In genomic region chr19:7292950-7293794, GRCh38 we compare ENCODE assay signal across 8 cellular contexts. TPM values are rescaled to one million over a fixed set of nuclear protein-coding genes. Genes with fewer than 3 reads are reported as not detected.
DNase-seq lines count a peak whose midpoint lies in the region; ATAC-seq and TF ChIP-seq lines count a peak whose summit lies in the region.

No MANE protein-coding gene starts in this region.

- H3K4me3 Mint-ChIP-seq in CD14-positive monocyte: peak overlapping the region; percentile 81 to 87
- H3K4me3 Mint-ChIP-seq in activated naive CD8-positive, alpha-beta T cell treated with anti-CD3 and anti-CD28 coated beads, Interleukin-2, amount 50 U/mL, for 24 hours: peak overlapping the region; percentile 21

- peaks cover 0 to 2% (median 0%) of the 10 kb centered on the region in 3 donors for H3K27me3 Mint-ChIP-seq in CD14-positive monocyte (ENCODE audit: low read depth in 3 of 3)
- H3K27me3 Mint-ChIP-seq in activated naive CD8-positive, alpha-beta T cell treated with anti-CD3 and anti-CD28 coated beads, Interleukin-2, amount 50 U/mL, for 24 hours: peaks cover 43% of the 10 kb centered on the region

- H3K4me3 ChIP-seq in HFF-Myc (replicated peaks; ENCODE audit: low read depth, low read length) (peak overlapping the region; percentile 51), iPS-11a (ENCODE audit: low read depth, low read length) (peak overlapping the region; percentile 62), skeletal muscle tissue (ENCODE audit: low read length in 3 of 3) (peak overlapping the region; percentile 80 to 89 (median 88))

- H3K9ac ChIP-seq in skeletal muscle tissue (ENCODE audit: low read depth in 1 of 3, low read length in 3 of 3): peak overlapping the region; percentile 82 to 95 (median 93)

- H3K9me3 Mint-ChIP-seq in CD14-positive monocyte: no peaks in the 10 kb centered on the region
- no peaks in the 10 kb centered on the region for H3K9me3 Mint-ChIP-seq in activated naive CD8-positive, alpha-beta T cell treated with anti-CD3 and anti-CD28 coated beads, Interleukin-2, amount 50 U/mL, for 24 hours

- peak; percentile 12 for ATAC-seq in activated naive CD8-positive, alpha-beta T cell treated with anti-CD3 and anti-CD28 coated beads, Interleukin-2, amount 50 U/mL, for 24 hours
- no peak for ATAC-seq in HG03108 (IDR thresholded peaks at IDR 0.05; ENCODE audit: unreplicated experiment)
- ATAC-seq in HG03457 (IDR thresholded peaks at IDR 0.05; ENCODE audit: unreplicated experiment): no peak

- intact Hi-C loops in CD14-positive monocyte (cut with micrococcal nuclease): loop anchor here (5.0 kb wide), 2 partner anchors 51 to 146 kb away; no protein-coding TSS in a partner anchor

- TF ChIP-seq CTCF in CD14-positive monocyte (IDR thresholded peaks at IDR 0.05): no peak
- no peak for TF ChIP-seq CTCF in HFF-Myc (IDR thresholded peaks at IDR 0.05; ENCODE audit: low read depth, low read length, missing control alignments)

- DNase-seq in CD14-positive monocyte (ENCODE audit: low spot score) (peak; percentile 47), HFF-Myc (ENCODE audit: extremely low read depth, low read depth) (no peak), KG1 (lab: John Stamatoyannopoulos, UW) (no peak)
- peak; percentile 9 for DNase-seq in activated naive CD8-positive, alpha-beta T cell treated with anti-CD3 and anti-CD28 coated beads, Interleukin-2, amount 50 U/mL, for 24 hours

- no peaks in the 10 kb centered on the region for H3K27me3 ChIP-seq in skeletal muscle tissue (ENCODE audit: control insufficient read depth in 3 of 3, insufficient read depth in 3 of 3, low read length in 3 of 3)

- peaks cover 18 to 22% (median 19%) of the 10 kb centered on the region in 3 donors for H3K4me1 ChIP-seq in skeletal muscle tissue (ENCODE audit: control insufficient read depth in 3 of 3, insufficient read depth in 3 of 3, low read length in 3 of 3)

- H3K27ac ChIP-seq in skeletal muscle tissue (ENCODE audit: low read depth, low read length): peak overlapping the region; percentile 95

- H3K27ac Mint-ChIP-seq in CD14-positive monocyte: peak overlapping the region in 3 of 7 donors; percentile 41 to 73 (median 68)
- H3K27ac Mint-ChIP-seq in activated naive CD8-positive, alpha-beta T cell treated with anti-CD3 and anti-CD28 coated beads, Interleukin-2, amount 50 U/mL, for 24 hours: no peak overlapping the region

- H3K36me3 Mint-ChIP-seq in CD14-positive monocyte: peaks cover 0 to 7% of the 10 kb centered on the region in 2 donors
- H3K36me3 Mint-ChIP-seq in activated naive CD8-positive, alpha-beta T cell treated with anti-CD3 and anti-CD28 coated beads, Interleukin-2, amount 50 U/mL, for 24 hours (ENCODE audit: low read depth): no peaks in the 10 kb centered on the region

- no peaks in the 10 kb centered on the region for H3K9me3 ChIP-seq in skeletal muscle tissue (ENCODE audit: control insufficient read depth in 3 of 3, low read length in 3 of 3)

- no peaks in the 10 kb centered on the region for H3K36me3 ChIP-seq in skeletal muscle tissue (ENCODE audit: control insufficient read depth in 3 of 3, insufficient read depth in 3 of 3, low read length in 3 of 3)

- H3K4me1 Mint-ChIP-seq in CD14-positive monocyte: peaks cover 40% of the 10 kb centered on the region
- H3K4me1 Mint-ChIP-seq in activated naive CD8-positive, alpha-beta T cell treated with anti-CD3 and anti-CD28 coated beads, Interleukin-2, amount 50 U/mL, for 24 hours: peaks cover 12% of the 10 kb centered on the region

RNA-seq across cellular contexts. Expression of gene INSR, which starts 1.0 kb away (rescaled TPM):
- polyA plus RNA-seq in CD14-positive monocyte: 1 to 10 TPM; 2.9 to 3.4 TPM
- total RNA-seq in skeletal muscle tissue: 38.6 TPM

RNA-seq across cellular contexts. Expression of gene ARHGEF18, which starts 55.6 kb away (rescaled TPM):
- polyA plus RNA-seq in CD14-positive monocyte: under 1 TPM; 0.46 to 0.87 TPM
- total RNA-seq in skeletal muscle tissue: 12.0 TPM

Comparison
In these comparisons a context has a peak if more than half of its experiments do, and no peak if none do; other contexts are left out.
1. DNase-seq: peak in CD14-positive monocyte (single experiment) and activated naive CD8-positive, alpha-beta T cell treated with anti-CD3 and anti-CD28 coated beads, Interleukin-2, amount 50 U/mL, for 24 hours (single experiment); none in HFF-Myc (single experiment) and KG1 (single experiment).
2. Peak in every context shown above with its lines, with median percentiles within 50 percentile points of each other: H3K4me3 ChIP-seq.